12 cellular contexts compared by ENCODE assay signal in the genomic region with DNA sequence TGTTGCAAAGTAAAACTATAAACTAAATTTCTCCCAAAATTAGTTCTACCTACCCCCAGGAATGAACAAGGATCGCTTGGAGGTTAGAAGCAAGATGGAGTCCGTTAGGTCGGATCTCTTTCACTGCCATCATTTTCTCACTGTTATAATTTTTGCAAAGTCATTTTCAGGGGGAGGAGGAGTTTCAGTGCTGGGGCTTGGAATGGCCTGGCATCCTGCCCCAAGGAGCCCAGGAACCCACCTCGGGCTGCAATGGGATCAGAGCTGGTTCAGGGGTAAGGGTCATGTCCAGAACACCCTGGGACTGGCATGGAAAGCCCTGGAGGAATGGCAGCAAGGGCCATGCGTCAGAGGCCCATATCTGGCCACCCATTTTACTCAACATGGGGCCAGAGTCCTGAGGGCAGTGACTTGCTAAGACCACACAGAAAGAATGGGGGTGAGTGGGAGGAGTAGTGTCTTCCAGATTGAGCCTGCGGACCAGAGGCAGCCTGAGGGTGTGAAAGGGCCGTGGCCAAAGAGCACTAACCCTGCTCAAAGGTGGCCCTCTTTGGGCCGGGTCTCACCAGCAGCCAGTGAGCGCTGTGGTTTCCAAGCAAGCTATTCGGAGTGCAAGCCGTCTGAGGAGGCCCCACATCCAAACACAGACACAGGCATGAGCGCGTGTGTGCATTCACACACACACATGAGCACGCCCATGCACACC. TPM values are rescaled to one million over a fixed set of nuclear protein-coding genes. Genes with fewer than 3 reads are reported as not detected.
DNase-seq lines count a peak whose midpoint lies in the region; ATAC-seq and TF ChIP-seq lines count a peak whose summit lies in the region.
"Had no signal": no experiment of that assay in that cellular context is flagged by ENCODE, and none has a peak within 500 bp of the region (broad histone marks: within the 10 kb centered on the region; RNA-seq: fewer than 3 reads in every experiment).

No MANE protein-coding gene starts in this region.

- no peaks in the 10 kb centered on the region for H3K9me3 Mint-ChIP-seq in activated T-helper 2 cell treated with anti-CD3 and anti-CD28 coated beads, Interferon-gamma antibody, Interleukin-2, Interleukin-4, amounts not matched to agents 10 μg/mL and 5 μg/mL and 100 μg/mL, durations not matched to agents 14 hours and 24 hours and 36 hours

- H3K36me3 Mint-ChIP-seq in activated T-helper 2 cell treated with anti-CD3 and anti-CD28 coated beads, Interferon-gamma antibody, Interleukin-2, Interleukin-4, amounts not matched to agents 10 μg/mL and 5 μg/mL and 100 μg/mL, durations not matched to agents 14 hours and 24 hours and 36 hours (ENCODE audit: low read depth) = no peaks in the 10 kb centered on the region
- H3K36me3 Mint-ChIP-seq: activated naive CD8-positive, alpha-beta T cell had no signal

- no peaks in the 10 kb centered on the region for H3K4me1 Mint-ChIP-seq in activated T-helper 2 cell treated with anti-CD3 and anti-CD28 coated beads, Interferon-gamma antibody, Interleukin-2, Interleukin-4, amounts not matched to agents 10 μg/mL and 5 μg/mL and 100 μg/mL, durations not matched to agents 14 hours and 24 hours and 36 hours (ENCODE audit: low read depth)

- 86 to 88% (median 87%) methylated on average over 14 of the region's 14 CpGs for whole genome bisulfite sequencing in psoas muscle, 3 donors

- no peak overlapping the region for H3K27ac Mint-ChIP-seq in activated T-helper 2 cell treated with anti-CD3 and anti-CD28 coated beads, Interferon-gamma antibody, Interleukin-2, Interleukin-4, amounts not matched to agents 10 μg/mL and 5 μg/mL and 100 μg/mL, durations not matched to agents 14 hours and 24 hours and 36 hours
- H3K27ac Mint-ChIP-seq: activated naive CD8-positive, alpha-beta T cell; progenitor cell of endocrine pancreas had no signal

- ATAC-seq in psoas muscle = no peak
- ATAC-seq in GM18498 (IDR thresholded peaks at IDR 0.05; ENCODE audit: unreplicated experiment) = no peak
- no peak for ATAC-seq in GM18909 (IDR thresholded peaks at IDR 0.05; ENCODE audit: poor library complexity, unreplicated experiment)

- intact Hi-C loops in psoas muscle (cut with DNase I) = no loop called here
- intact Hi-C loops in activated T-helper 2 cell treated with anti-CD3 and anti-CD28 coated beads, Interferon-gamma antibody, Interleukin-2, Interleukin-4, amounts not matched to agents 10 μg/mL and 5 μg/mL and 100 μg/mL, durations not matched to agents 14 hours and 24 hours and 36 hours (cut with micrococcal nuclease) = no loop called here

- H3K9me3 ChIP-seq in SK-N-MC (ENCODE audit: low read depth, low read length) = no peaks in the 10 kb centered on the region
- H3K9me3 ChIP-seq in psoas muscle = no peaks in the 10 kb centered on the region

- TF ChIP-seq CTCF in fibroblast of pulmonary artery (IDR thresholded peaks at IDR 0.05; ENCODE audit: low read length, missing control alignments) = no peak
- no peak for TF ChIP-seq CTCF in psoas muscle (IDR thresholded peaks at IDR 0.05)

- H3K36me3 ChIP-seq in SK-N-MC (ENCODE audit: insufficient read depth, low read length) = no peaks in the 10 kb centered on the region
- H3K36me3 ChIP-seq in psoas muscle (ENCODE audit: insufficient read depth in 1 of 2, low read depth in 1 of 2) = no peaks in the 10 kb centered on the region

- peak overlapping the region; percentile 43 for H3K4me3 ChIP-seq in SK-N-MC
- H3K4me3 ChIP-seq in fibroblast of pulmonary artery (replicated peaks; ENCODE audit: low read depth, low read length) = no peak overlapping the region
- no peak overlapping the region for H3K4me3 ChIP-seq in psoas muscle
- H3K4me3 ChIP-seq: hepatocyte had no signal

- H3K9ac ChIP-seq in SK-N-MC (ENCODE audit: insufficient read length) = peak overlapping the region; percentile 19

- H3K4me1 ChIP-seq in psoas muscle = no peaks in the 10 kb centered on the region

- no peak overlapping the region for H3K4me3 Mint-ChIP-seq in activated T-helper 2 cell treated with anti-CD3 and anti-CD28 coated beads, Interferon-gamma antibody, Interleukin-2, Interleukin-4, amounts not matched to agents 10 μg/mL and 5 μg/mL and 100 μg/mL, durations not matched to agents 14 hours and 24 hours and 36 hours (ENCODE audit: low read depth)
- H3K4me3 Mint-ChIP-seq: activated naive CD8-positive, alpha-beta T cell had no signal

- H3K27me3 Mint-ChIP-seq in activated T-helper 2 cell treated with anti-CD3 and anti-CD28 coated beads, Interferon-gamma antibody, Interleukin-2, Interleukin-4, amounts not matched to agents 10 μg/mL and 5 μg/mL and 100 μg/mL, durations not matched to agents 14 hours and 24 hours and 36 hours (ENCODE audit: low read depth) = no peaks in the 10 kb centered on the region
- H3K27me3 Mint-ChIP-seq: activated naive CD8-positive, alpha-beta T cell; progenitor cell of endocrine pancreas had no signal

- DNase-seq in H4 (ENCODE audit: low spot score) (peak; percentile 92), SK-N-MC (ENCODE audit: low read depth, low spot score) (no peak), fibroblast of pulmonary artery (ENCODE audit: low read depth) (peak; percentile 84), psoas muscle (peak; percentile 11 to 50), UCSD-AML1 (lab: John Stamatoyannopoulos, UW; ENCODE audit: unreplicated experiment) (no peak)
- DNase-seq in activated T-helper 2 cell treated with anti-CD3 and anti-CD28 coated beads, Interferon-gamma antibody, Interleukin-2, Interleukin-4, amounts not matched to agents 10 μg/mL and 5 μg/mL and 100 μg/mL, durations not matched to agents 14 hours and 24 hours and 36 hours (ENCODE audit: low spot score) = no peak
- DNase-seq: SIG-M5 had no signal

- peaks cover 0 to 9% (median 0%) of the 10 kb centered on the region in 3 donors for H3K27me3 ChIP-seq in psoas muscle (ENCODE audit: insufficient read depth in 3 of 3, low read length in 2 of 3)
- H3K27me3 ChIP-seq: hepatocyte had no signal

- H3K27ac ChIP-seq in SK-N-MC = peak overlapping the region; percentile 91
- no peak overlapping the region for H3K27ac ChIP-seq in psoas muscle
- H3K27ac ChIP-seq: hepatocyte had no signal

RNA-seq across cellular contexts. Expression of gene GPRIN2, which starts 31.8 kb away (rescaled TPM):
- not detected in 2 replicates for total RNA-seq in H4 (2014; rRNA removed; shearing (Covaris generic))
- total RNA-seq in psoas muscle = not detected
- not detected for polyA plus RNA-seq in psoas muscle
- total RNA-seq in activated T-helper 2 cell treated with anti-CD3 and anti-CD28 coated beads, Interferon-gamma antibody, Interleukin-2, Interleukin-4, amounts not matched to agents 10 μg/mL and 5 μg/mL and 100 μg/mL, durations not matched to agents 14 hours and 24 hours and 36 hours = not detected in 2 replicates

RNA-seq across cellular contexts. Expression of gene SYT15, which starts 54.3 kb away (rescaled TPM):
- total RNA-seq in H4 (2014; rRNA removed; shearing (Covaris generic)) = 0.17 and 3.0 TPM in 2 replicates
- total RNA-seq in psoas muscle = 1 to 10 TPM; 1.7 to 2.8 (median 2.5) TPM
- under 1 TPM; 0.18 to 0.98 (median 0.80) TPM for polyA plus RNA-seq in psoas muscle
- 1.5 TPM in 2 replicates for total RNA-seq in activated T-helper 2 cell treated with anti-CD3 and anti-CD28 coated beads, Interferon-gamma antibody, Interleukin-2, Interleukin-4, amounts not matched to agents 10 μg/mL and 5 μg/mL and 100 μg/mL, durations not matched to agents 14 hours and 24 hours and 36 hours

RNA-seq across cellular contexts. Expression of gene NPY4R, which starts 58.9 kb away (rescaled TPM):
- total RNA-seq in H4 (2014; rRNA removed; shearing (Covaris generic)) = not detected in 2 replicates
- not detected for total RNA-seq in psoas muscle
- under 1 TPM in 1 of 3 donors, not detected in 2; 0.04 TPM for polyA plus RNA-seq in psoas muscle
- total RNA-seq in activated T-helper 2 cell treated with anti-CD3 and anti-CD28 coated beads, Interferon-gamma antibody, Interleukin-2, Interleukin-4, amounts not matched to agents 10 μg/mL and 5 μg/mL and 100 μg/mL, durations not matched to agents 14 hours and 24 hours and 36 hours = not detected in 2 replicates

Comparison
In these comparisons a context has a peak if more than half of its experiments do, and no peak if none do; other contexts are left out.
1. DNase-seq: peak in H4 (single experiment), fibroblast of pulmonary artery (single experiment) and psoas muscle (2 of 2); none in SK-N-MC (single experiment), UCSD-AML1 (single experiment) and activated T-helper 2 cell treated with anti-CD3 and anti-CD28 coated beads, Interferon-gamma antibody, Interleukin-2, Interleukin-4, amounts not matched to agents 10 μg/mL and 5 μg/mL and 100 μg/mL, durations not matched to agents 14 hours and 24 hours and 36 hours (single experiment).